Comparison of ENCODE assay signal across 22 cellular contexts in the genomic region with DNA sequence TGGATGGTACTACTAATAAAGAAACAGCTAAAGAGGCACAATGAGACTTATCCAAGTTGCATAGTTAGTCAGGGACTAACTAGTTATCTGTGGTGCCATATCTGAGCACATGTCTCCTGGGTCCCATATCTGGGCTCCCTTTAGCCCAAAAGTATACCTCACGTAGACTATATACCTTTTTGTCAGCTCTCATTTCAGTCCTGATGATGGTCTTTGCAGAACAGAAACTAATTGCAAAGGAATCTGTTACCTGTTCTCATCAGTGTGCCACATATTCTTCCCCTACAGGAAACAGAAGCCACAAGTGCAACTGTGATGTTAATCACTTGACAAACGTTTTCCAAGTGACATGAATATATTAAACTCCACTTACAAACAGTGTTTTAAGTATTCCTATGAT.
DNase-seq lines count a peak whose midpoint lies in the region; ATAC-seq and TF ChIP-seq lines count a peak whose summit lies in the region.
"Had no signal": no experiment of that assay in that cellular context is flagged by ENCODE, and none has a peak within 500 bp of the region (broad histone marks: within the 10 kb centered on the region; RNA-seq: fewer than 3 reads in every experiment).

No MANE protein-coding gene starts in this region.

- intact Hi-C loops in activated CD8-positive, alpha-beta T cell treated with anti-CD3 and anti-CD28 coated beads for 36 hours (cut with micrococcal nuclease), result no loop called here
- intact Hi-C loops in activated CD4-positive, alpha-beta T cell treated with anti-CD3 and anti-CD28 coated beads, Interleukin-2, amount 10 ng/mL, durations not matched to agents 24 days and 14 days (cut with micrococcal nuclease), result no loop called here
- intact Hi-C loops in dorsolateral prefrontal cortex (cut with DNase I), result no loop called here
- intact Hi-C loops in left ventricle myocardium superior (cut with micrococcal nuclease), result no loop called here

- no peak for TF ChIP-seq CTCF in activated CD8-positive, alpha-beta T cell treated with anti-CD3 and anti-CD28 coated beads for 36 hours (IDR thresholded peaks at IDR 0.05)
- no peak for TF ChIP-seq CTCF in dorsolateral prefrontal cortex (IDR thresholded peaks at IDR 0.05 in 54 of 56, conservative IDR thresholded peaks at IDR 0.05 in 2 of 56; ENCODE audit: low read depth in 1 of 56, partially characterized antibody in 56 of 56)

- H3K27me3 ChIP-seq in dorsolateral prefrontal cortex, result no peaks in the 10 kb centered on the region

- POLR2A ChIA-PET in activated CD8-positive, alpha-beta T cell treated with anti-CD3 and anti-CD28 coated beads for 36 hours (lab: Charles Lee), result no interaction called here

- H3K27ac ChIP-seq in dorsolateral prefrontal cortex, result no peak overlapping the region
- H3K27ac ChIP-seq: 22Rv1, C4-2B had no signal

- H3K27ac Mint-ChIP-seq in activated CD8-positive, alpha-beta T cell treated with anti-CD3 and anti-CD28 coated beads for 36 hours, result no peak overlapping the region
- H3K27ac Mint-ChIP-seq in activated CD4-positive, alpha-beta T cell treated with anti-CD3 and anti-CD28 coated beads, Interleukin-2, amount 10 ng/mL, durations not matched to agents 24 days and 14 days, result no peak overlapping the region

- CTCF ChIA-PET in activated CD8-positive, alpha-beta T cell treated with anti-CD3 and anti-CD28 coated beads for 36 hours (lab: Charles Lee), result no interaction called here

- DNase-seq in DMS53 (lab: John Stamatoyannopoulos, UW) (peak; percentile 5), DMS53 treated with DMSO at 0.1 percent for 48 hours (lab: John Stamatoyannopoulos, UW; ENCODE audit: unreplicated experiment) (no peak), dorsolateral prefrontal cortex (no peak), left ventricle myocardium superior (no peak)
- no peak for DNase-seq in activated CD8-positive, alpha-beta T cell treated with anti-CD3 and anti-CD28 coated beads for 36 hours
- no peak for DNase-seq in stimulated activated naive CD8-positive, alpha-beta T cell treated with anti-CD3 and anti-CD28 coated beads, Interleukin-15, Interleukin-2, amounts not matched to agents 100 U/mL and 50 U/mL, for 24 hours
- no peak for DNase-seq in activated CD4-positive, alpha-beta T cell treated with anti-CD3 and anti-CD28 coated beads, Interleukin-2, amount 10 ng/mL, durations not matched to agents 24 days and 14 days
- DNase-seq: AML-193, GDM1, HCEC 1CT, NCI-H1105 treated with DMSO at 0.1 percent for 48 hours, NCI-H1694 treated with DMSO at 0.1 percent for 48 hours, NCI-H2107, NCI-H510A treated with DMSO at 0.1 percent for 48 hours, NCI-H774, PC-3, RPMI8226, SHP77 treated with DMSO at 0.1 percent for 48 hours, SK-N-SH had no signal

- ATAC-seq in GM21717 (IDR thresholded peaks at IDR 0.05; ENCODE audit: unreplicated experiment), result peak; percentile 46
- peak; percentile 27 for ATAC-seq in activated CD8-positive, alpha-beta T cell treated with anti-CD3 and anti-CD28 coated beads for 36 hours
- peak; percentile 59 for ATAC-seq in stimulated activated naive CD8-positive, alpha-beta T cell treated with anti-CD3 and anti-CD28 coated beads, Interleukin-15, Interleukin-2, amounts not matched to agents 100 U/mL and 50 U/mL, for 24 hours
- no peak for ATAC-seq in left ventricle myocardium superior
- ATAC-seq: PC-3 had no signal

- no peak overlapping the region for H3K4me3 Mint-ChIP-seq in activated CD8-positive, alpha-beta T cell treated with anti-CD3 and anti-CD28 coated beads for 36 hours
- H3K4me3 Mint-ChIP-seq in activated CD4-positive, alpha-beta T cell treated with anti-CD3 and anti-CD28 coated beads, Interleukin-2, amount 10 ng/mL, durations not matched to agents 24 days and 14 days, result no peak overlapping the region

- no peaks in the 10 kb centered on the region for H3K9me3 Mint-ChIP-seq in activated CD8-positive, alpha-beta T cell treated with anti-CD3 and anti-CD28 coated beads for 36 hours
- no peaks in the 10 kb centered on the region for H3K9me3 Mint-ChIP-seq in activated CD4-positive, alpha-beta T cell treated with anti-CD3 and anti-CD28 coated beads, Interleukin-2, amount 10 ng/mL, durations not matched to agents 24 days and 14 days

- H3K36me3 Mint-ChIP-seq in activated CD8-positive, alpha-beta T cell treated with anti-CD3 and anti-CD28 coated beads for 36 hours (ENCODE audit: low read depth), result no peaks in the 10 kb centered on the region
- no peaks in the 10 kb centered on the region for H3K36me3 Mint-ChIP-seq in activated CD4-positive, alpha-beta T cell treated with anti-CD3 and anti-CD28 coated beads, Interleukin-2, amount 10 ng/mL, durations not matched to agents 24 days and 14 days (ENCODE audit: low read depth)

- H3K4me1 Mint-ChIP-seq in activated CD8-positive, alpha-beta T cell treated with anti-CD3 and anti-CD28 coated beads for 36 hours (ENCODE audit: low read depth), result peaks cover 4% of the 10 kb centered on the region
- peaks cover 11% of the 10 kb centered on the region for H3K4me1 Mint-ChIP-seq in activated CD4-positive, alpha-beta T cell treated with anti-CD3 and anti-CD28 coated beads, Interleukin-2, amount 10 ng/mL, durations not matched to agents 24 days and 14 days

- no peak overlapping the region for H3K4me3 ChIP-seq in dorsolateral prefrontal cortex

- H3K27me3 Mint-ChIP-seq in activated CD8-positive, alpha-beta T cell treated with anti-CD3 and anti-CD28 coated beads for 36 hours, result no peaks in the 10 kb centered on the region
- H3K27me3 Mint-ChIP-seq in activated CD4-positive, alpha-beta T cell treated with anti-CD3 and anti-CD28 coated beads, Interleukin-2, amount 10 ng/mL, durations not matched to agents 24 days and 14 days, result no peaks in the 10 kb centered on the region
